Comparison of ENCODE assay signal across 1 cellular context in genomic region chr20:62808211-62808865, GRCh38.
TF ChIP-seq lines count a peak whose summit lies in the region.

No MANE protein-coding gene starts in this region.

TF ChIP-seq in HCT116, 20 proteins besides CTCF, POLR2A, EP300 and RAD21:
- TF ChIP-seq REST (IDR thresholded peaks at IDR 0.05; ENCODE audit: low read depth) (no peak), CBX3 (IDR thresholded peaks at IDR 0.05; ENCODE audit: low read depth) (no peak), ZFX (IDR thresholded peaks at IDR 0.05) (no peak), EZH2phosphoT487 (IDR thresholded peaks at IDR 0.05; ENCODE audit: borderline replicate concordance) (no peak), FOSL1 (IDR thresholded peaks at IDR 0.05; ENCODE audit: low read depth) (no peak), POLR2AphosphoS5 (IDR thresholded peaks at IDR 0.05; ENCODE audit: low read depth, low read length) (no peak), JUND (IDR thresholded peaks at IDR 0.05) (no peak), SRF (IDR thresholded peaks at IDR 0.05; ENCODE audit: low read depth) (no peak), CEBPB (IDR thresholded peaks at IDR 0.05; ENCODE audit: low read depth) (no peak), SIN3A (IDR thresholded peaks at IDR 0.05; ENCODE audit: low read depth) (no peak), ZNF274 (IDR thresholded peaks at IDR 0.05; ENCODE audit: low read depth, low read length) (no peak)
- TF ChIP-seq, protein P1, sequence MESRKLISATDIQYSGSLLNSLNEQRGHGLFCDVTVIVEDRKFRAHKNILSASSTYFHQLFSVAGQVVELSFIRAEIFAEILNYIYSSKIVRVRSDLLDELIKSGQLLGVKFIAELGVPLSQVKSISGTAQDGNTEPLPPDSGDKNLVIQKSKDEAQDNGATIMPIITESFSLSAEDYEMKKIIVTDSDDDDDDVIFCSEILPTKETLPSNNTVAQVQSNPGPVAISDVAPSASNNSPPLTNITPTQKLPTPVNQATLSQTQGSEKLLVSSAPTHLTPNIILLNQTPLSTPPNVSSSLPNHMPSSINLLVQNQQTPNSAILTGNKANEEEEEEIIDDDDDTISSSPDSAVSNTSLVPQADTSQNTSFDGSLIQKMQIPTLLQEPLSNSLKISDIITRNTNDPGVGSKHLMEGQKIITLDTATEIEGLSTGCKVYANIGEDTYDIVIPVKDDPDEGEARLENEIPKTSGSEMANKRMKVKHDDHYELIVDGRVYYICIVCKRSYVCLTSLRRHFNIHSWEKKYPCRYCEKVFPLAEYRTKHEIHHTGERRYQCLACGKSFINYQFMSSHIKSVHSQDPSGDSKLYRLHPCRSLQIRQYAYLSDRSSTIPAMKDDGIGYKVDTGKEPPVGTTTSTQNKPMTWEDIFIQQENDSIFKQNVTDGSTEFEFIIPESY (IDR thresholded peaks at IDR 0.05; ENCODE audit: extremely low read depth, insufficient replicate concordance, low read length) = no peak
- TF ChIP-seq, protein P2, sequence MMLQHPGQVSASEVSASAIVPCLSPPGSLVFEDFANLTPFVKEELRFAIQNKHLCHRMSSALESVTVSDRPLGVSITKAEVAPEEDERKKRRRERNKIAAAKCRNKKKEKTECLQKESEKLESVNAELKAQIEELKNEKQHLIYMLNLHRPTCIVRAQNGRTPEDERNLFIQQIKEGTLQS (IDR thresholded peaks at IDR 0.05) = no peak
